ENCODE assay signal across 9 cellular contexts in the genomic region with DNA sequence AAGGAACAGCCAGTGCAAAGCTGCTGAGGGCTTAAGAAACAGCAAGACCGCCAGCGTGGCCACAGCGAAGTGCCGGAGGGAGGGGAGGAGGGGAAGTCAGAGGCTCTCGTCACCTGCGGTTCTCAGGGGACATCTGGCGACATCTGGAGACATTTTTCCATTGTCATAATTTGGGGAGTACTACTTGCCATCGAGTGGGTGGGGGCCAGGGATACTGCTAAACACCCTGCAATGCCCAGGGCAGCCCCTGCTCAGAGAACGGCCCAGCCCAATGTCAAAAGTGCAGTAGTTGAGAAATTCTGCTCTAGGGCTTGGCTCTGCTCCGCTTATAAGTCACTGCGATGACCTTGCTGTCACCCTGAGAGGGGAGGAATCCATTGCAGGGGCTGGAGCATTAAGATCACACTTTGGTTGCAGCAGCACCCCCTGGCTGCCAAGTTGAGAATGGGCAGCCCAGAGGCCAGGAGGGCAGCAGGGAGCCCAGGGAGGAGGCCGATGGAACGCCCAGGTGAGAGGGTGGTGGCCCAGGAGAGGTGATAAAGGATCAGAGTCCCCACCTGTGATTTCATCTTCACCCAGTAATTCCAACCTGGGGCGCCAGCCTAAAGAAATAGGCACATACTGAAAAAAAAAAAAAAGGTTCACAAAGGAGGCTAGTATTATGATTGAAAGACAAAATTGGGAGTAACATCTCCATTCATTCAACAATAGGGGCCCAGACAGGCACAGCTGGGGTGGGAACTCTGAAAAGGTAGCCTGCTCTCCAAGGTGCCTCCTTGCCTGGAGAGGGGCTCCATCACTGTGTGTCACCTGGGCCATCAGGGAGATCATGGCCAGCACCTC.
A peak's percentile ranks its signal among the peaks of the same experiment; 100 is the strongest.
DNase-seq lines count a peak whose midpoint lies in the region; ATAC-seq, FAIRE-seq and TF ChIP-seq lines count a peak whose summit lies in the region.
"Had no signal": no experiment of that assay in that cellular context is flagged by ENCODE, and none has a peak within 500 bp of the region (broad histone marks: within the 10 kb centered on the region; RNA-seq: fewer than 3 reads in every experiment).

No MANE protein-coding gene starts in this region.

- H3K4me3 Mint-ChIP-seq in mesothelial cell of epicardium = no peak overlapping the region
- H3K4me3 Mint-ChIP-seq in T-helper 17 cell = no peak overlapping the region

- no peaks in the 10 kb centered on the region for H3K27me3 ChIP-seq in bronchial epithelial cell (ENCODE audit: control insufficient read depth, insufficient read depth, low read length)

- H3K9me3 Mint-ChIP-seq in mesothelial cell of epicardium = peaks cover 2% of the 10 kb centered on the region

- no peak overlapping the region for H3K4me3 ChIP-seq in bronchial epithelial cell (ENCODE audit: low read depth, low read length)

- H3K36me3 Mint-ChIP-seq in mesothelial cell of epicardium (no peaks in the 10 kb centered on the region), T-helper 17 cell (ENCODE audit: low read depth) (no peaks in the 10 kb centered on the region)

- H3K36me3 ChIP-seq in bronchial epithelial cell (ENCODE audit: control insufficient read depth, insufficient read depth, low read length) = no peaks in the 10 kb centered on the region

- no peaks in the 10 kb centered on the region for H3K9me3 ChIP-seq in T-helper 17 cell (ENCODE audit: control insufficient read depth, low read length, poor library complexity, severe bottlenecking)

- peak overlapping the region; percentile 89 for H3K27ac Mint-ChIP-seq in mesothelial cell of epicardium
- H3K27ac Mint-ChIP-seq in T-helper 17 cell = no peak overlapping the region

- H3K4me1 Mint-ChIP-seq in mesothelial cell of epicardium (peaks cover 19% of the 10 kb centered on the region), T-helper 17 cell (no peaks in the 10 kb centered on the region)

- ATAC-seq in T-helper 17 cell = no peak

- peak; percentile 47 for TF ChIP-seq CTCF in bronchial epithelial cell (IDR thresholded peaks at IDR 0.05; ENCODE audit: insufficient read depth, low read length, severe bottlenecking)
- peak; percentile 68 for TF ChIP-seq CTCF in mesothelial cell of epicardium (IDR thresholded peaks at IDR 0.05; ENCODE audit: unreplicated experiment)

- H3K27me3 Mint-ChIP-seq in mesothelial cell of epicardium (ENCODE audit: low read depth) = no peaks in the 10 kb centered on the region
- peaks cover 19% of the 10 kb centered on the region for H3K27me3 Mint-ChIP-seq in T-helper 17 cell

- peak; percentile 1 for DNase-seq in stimulated activated CD4-positive, alpha-beta T cell treated with anti-CD3 and anti-CD28 coated beads, Interleukin-12 subunit alpha, Interleukin-12 subunit beta, amount 100 ng/mL, for 4 hours
- DNase-seq in stimulated activated CD4-positive, alpha-beta T cell treated with anti-CD3 and anti-CD28 coated beads, Interleukin-4, amount 100 ng/mL, for 4 hours = no peak
- DNase-seq in NAMALWA (ENCODE audit: low spot score) (peak; percentile 54), bronchial epithelial cell (ENCODE audit: low read depth) (no peak), mesothelial cell of epicardium (ENCODE audit: low spot score in 2 of 2, unreplicated experiment in 2 of 2) (peak in 1 of 2 experiments; percentile 56), glomerular visceral epithelial cell (ENCODE audit: extremely low spot score) (no peak), mesenteric fat pad (ENCODE audit: low spot score) (no peak), T-helper 17 cell (no peak)

- no peak for FAIRE-seq in bronchial epithelial cell (lab: Jason Lieb, UNC)
- FAIRE-seq: colon had no signal

Comparison
In these comparisons a context has a peak if more than half of its experiments do, and no peak if none do; other contexts are left out.
1. DNase-seq: peak in stimulated activated CD4-positive, alpha-beta T cell treated with anti-CD3 and anti-CD28 coated beads, Interleukin-12 subunit alpha, Interleukin-12 subunit beta, amount 100 ng/mL, for 4 hours (single experiment) and NAMALWA (single experiment); none in stimulated activated CD4-positive, alpha-beta T cell treated with anti-CD3 and anti-CD28 coated beads, Interleukin-4, amount 100 ng/mL, for 4 hours (0 of 2), bronchial epithelial cell (single experiment), glomerular visceral epithelial cell (single experiment), mesenteric fat pad (single experiment) and T-helper 17 cell (0 of 3).